Comparison of ENCODE assay signal across 8 cellular contexts in genomic region chr3:48661501-48662139, GRCh38. TPM values are rescaled to one million over a fixed set of nuclear protein-coding genes. Genes with fewer than 3 reads are reported as not detected.
DNase-seq lines count a peak whose midpoint lies in the region; ATAC-seq and TF ChIP-seq lines count a peak whose summit lies in the region.

No MANE protein-coding gene starts in this region.

- CTCF ChIA-PET in AG04450 (lab: Charles Lee) = interaction anchor here (1.3 to 3.6 kb wide), 3 partner anchors 22 to 78 kb away, joined by 5 to 13 read pairs (median 10); partner anchors contain the start of gene SLC26A6

- POLR2A ChIA-PET in AG04450 (lab: Yijun Ruan, JAX) = interaction anchor here (0.6 to 2.4 kb wide), 4 partner anchors 26 to 63 kb away, joined by 3 to 12 read pairs (median 3); partner anchors contain the start of gene SLC26A6

- TF ChIP-seq CTCF in AG04450 (IDR thresholded peaks at IDR 0.05; ENCODE audit: low read depth, low read length) = no peak
- TF ChIP-seq CTCF in lung (IDR thresholded peaks at IDR 0.05; ENCODE audit: control extremely low read depth, extremely low read depth) = no peak

- no peak for ATAC-seq in lung (ENCODE audit: insufficient read depth, low FRiP score)

- H3K4me3 ChIP-seq in AG04450 (ENCODE audit: low read depth, low read length) (peak overlapping the region; percentile 61), HUES64 (ENCODE audit: low read length) (peak overlapping the region; percentile 79), ectodermal cell (ENCODE audit: insufficient read depth, low read depth, low read length) (peak overlapping the region; percentile 74), lung (no peak overlapping the region)

- H3K9me3 ChIP-seq in AG04450 (ENCODE audit: control insufficient read depth, insufficient read depth, low read length) (peaks cover 18% of the 10 kb centered on the region; the same call in 1 of the 2 replicates), HUES64 (ENCODE audit: insufficient read depth, low read depth, low read length) (no peaks in the 10 kb centered on the region), ectodermal cell (ENCODE audit: control insufficient read depth, low read length) (no peaks in the 10 kb centered on the region), lung (ENCODE audit: control insufficient read depth in 2 of 2, insufficient read depth in 1 of 2, low read length in 1 of 2) (peaks cover 0 to 4% of the 10 kb centered on the region in 2 donors)

- DNase-seq in AG04450 (ENCODE audit: low read depth, low spot score) (no peak), lung (ENCODE audit: low spot score) (peak; percentile 62), NCI-H1105 (lab: John Stamatoyannopoulos, UW) (no peak), RKO (ENCODE audit: low spot score) (no peak)
- peak; percentile 75 to 77 for DNase-seq in activated CD4-positive, alpha-beta T cell treated with anti-CD3 and anti-CD28 coated beads, Interleukin-2, amount 50 U/mL, for 48 hours
- peak; percentile 57 for DNase-seq in stimulated activated CD8-positive, alpha-beta memory T cell treated with anti-CD3 and anti-CD28 coated beads, Interleukin-15, amount 100 ng/mL, for 1 hour (ENCODE audit: low read depth)

- peaks cover 11% of the 10 kb centered on the region for H3K27me3 ChIP-seq in AG04450 (ENCODE audit: control insufficient read depth, insufficient read depth, low read length)
- no peaks in the 10 kb centered on the region for H3K27me3 ChIP-seq in HUES64 (ENCODE audit: insufficient read depth, low read length)
- no peaks in the 10 kb centered on the region for H3K27me3 ChIP-seq in ectodermal cell (ENCODE audit: control insufficient read depth, insufficient read depth, low read length, poor library complexity, severe bottlenecking)
- H3K27me3 ChIP-seq in lung (ENCODE audit: control insufficient read depth, insufficient read depth) = no peaks in the 10 kb centered on the region

- no peak overlapping the region for H3K9ac ChIP-seq in HUES64 (ENCODE audit: low read depth, low read length)

- 5% methylated on average over 66 of the region's 66 CpGs for WGBS in HUES64
- WGBS in ectodermal cell, 2 experiments = 9 to 10% methylated on average over 66 of the region's 66 CpGs
- 2 to 3% methylated on average over 63 to 66 of the region's 66 CpGs for WGBS in lung, 2 donors

- no peak overlapping the region for H3K27ac ChIP-seq in AG04450 (ENCODE audit: low read depth, low read length)
- H3K27ac ChIP-seq in HUES64 (ENCODE audit: low read depth, low read length) = no peak overlapping the region
- H3K27ac ChIP-seq in ectodermal cell (ENCODE audit: insufficient read depth, low read depth, low read length, poor library complexity, severe bottlenecking) = no peak overlapping the region
- H3K27ac ChIP-seq in lung (ENCODE audit: low read depth in 1 of 2, low read length in 1 of 2) = no peak overlapping the region

- H3K36me3 ChIP-seq in HUES64 (ENCODE audit: insufficient read depth, low read length) (peaks cover 36% of the 10 kb centered on the region), ectodermal cell (ENCODE audit: control insufficient read depth, insufficient read depth, low read length) (peaks cover 14% of the 10 kb centered on the region), lung (ENCODE audit: control insufficient read depth in 2 of 2, insufficient read depth in 2 of 2, low read length in 2 of 2) (no peaks in the 10 kb centered on the region)

- H3K4me1 ChIP-seq in HUES64 (ENCODE audit: insufficient read depth, low read length) = peaks cover 4% of the 10 kb centered on the region; the same call in 1 of the 2 replicates
- peaks cover 9% of the 10 kb centered on the region for H3K4me1 ChIP-seq in ectodermal cell (ENCODE audit: control insufficient read depth, insufficient read depth, low read length)
- peaks cover 0 to 30% of the 10 kb centered on the region in 2 donors for H3K4me1 ChIP-seq in lung (ENCODE audit: control insufficient read depth in 2 of 2, insufficient read depth in 2 of 2, low read length in 2 of 2)

RNA-seq across cellular contexts. Expression of gene CELSR3, which starts 1.1 kb away (rescaled TPM):
- polyA plus RNA-seq in AG04450 (2011; rRNA removed) = 0.55 and 0.73 TPM in 2 replicates
- 1.8 and 2.3 TPM in 2 replicates for polyA minus RNA-seq in AG04450 (2011; rRNA and poly(A)+ RNA removed)
- 10.1 TPM for polyA plus RNA-seq in HUES64 (2013, experiment 1 of 2)
- polyA plus RNA-seq in HUES64 (2013, experiment 2 of 2) = 12.7 TPM
- 26.0 TPM for polyA plus RNA-seq in ectodermal cell (2013, experiment 1 of 4)
- polyA plus RNA-seq in ectodermal cell (2013, experiment 2 of 4) = 29.7 TPM
- 18.8 TPM for polyA plus RNA-seq in ectodermal cell (2013, experiment 3 of 4)
- polyA plus RNA-seq in ectodermal cell (2013, experiment 4 of 4) = 24.8 TPM
- total RNA-seq in lung = 1 to 10 TPM; 1.7 to 2.0 TPM
- 1 to 10 TPM in 1 of 2 donors, under 1 TPM in 1; 0.71 to 1.2 TPM for polyA plus RNA-seq in lung

RNA-seq across cellular contexts. Expression of gene NCKIPSD, which starts 24.1 kb away (rescaled TPM):
- polyA plus RNA-seq in AG04450 (2011; rRNA removed) (25.4 and 36.3 TPM in 2 replicates), lung (10 to 100 TPM in 1 of 2 donors, 1 to 10 TPM in 1; 9.0 to 13.0 TPM)
- 41.5 and 70.4 TPM in 2 replicates for polyA minus RNA-seq in AG04450 (2011; rRNA and poly(A)+ RNA removed)
- polyA plus RNA-seq in HUES64 (2013, experiment 1 of 2) = 26.5 TPM
- polyA plus RNA-seq in HUES64 (2013, experiment 2 of 2) = 25.8 TPM
- 39.5 TPM for polyA plus RNA-seq in ectodermal cell (2013, experiment 1 of 4)
- 37.0 TPM for polyA plus RNA-seq in ectodermal cell (2013, experiment 2 of 4)
- 38.5 TPM for polyA plus RNA-seq in ectodermal cell (2013, experiment 3 of 4)
- 36.1 TPM for polyA plus RNA-seq in ectodermal cell (2013, experiment 4 of 4)
- total RNA-seq in lung = 10 to 100 TPM; 10.2 to 22.0 TPM

RNA-seq across cellular contexts. Expression of gene SLC26A6, which starts 26.4 kb away (rescaled TPM):
- polyA plus RNA-seq in AG04450 (2011; rRNA removed) (22.2 and 23.1 TPM in 2 replicates), lung (10 to 100 TPM; 16.3 to 22.9 TPM)
- polyA minus RNA-seq in AG04450 (2011; rRNA and poly(A)+ RNA removed) = 34.3 and 43.5 TPM in 2 replicates
- polyA plus RNA-seq in HUES64 (2013, experiment 1 of 2) = 42.0 TPM
- 40.4 TPM for polyA plus RNA-seq in HUES64 (2013, experiment 2 of 2)
- polyA plus RNA-seq in ectodermal cell (2013, experiment 1 of 4) = 53.9 TPM
- polyA plus RNA-seq in ectodermal cell (2013, experiment 2 of 4) = 53.0 TPM
- polyA plus RNA-seq in ectodermal cell (2013, experiment 3 of 4) = 44.9 TPM
- polyA plus RNA-seq in ectodermal cell (2013, experiment 4 of 4) = 51.1 TPM
- 10 to 100 TPM; 14.6 to 24.5 TPM for total RNA-seq in lung

RNA-seq across cellular contexts. Expression of gene TMEM89, which starts 40.1 kb away (rescaled TPM):
- not detected in 2 replicates for polyA plus RNA-seq in AG04450 (2011; rRNA removed)
- polyA minus RNA-seq in AG04450 (2011; rRNA and poly(A)+ RNA removed) = not detected in 2 replicates
- polyA plus RNA-seq in HUES64 (2013, experiment 1 of 2) = not detected
- not detected for polyA plus RNA-seq in HUES64 (2013, experiment 2 of 2)
- not detected for polyA plus RNA-seq in ectodermal cell (2013, experiment 1 of 4)
- not detected for polyA plus RNA-seq in ectodermal cell (2013, experiment 2 of 4)
- polyA plus RNA-seq in ectodermal cell (2013, experiment 3 of 4) = not detected
- polyA plus RNA-seq in ectodermal cell (2013, experiment 4 of 4) = 0.41 TPM
- not detected for total RNA-seq in lung
- polyA plus RNA-seq in lung = under 1 TPM in 1 of 2 donors, not detected in 1; 0.22 TPM

RNA-seq across cellular contexts. Expression of gene UQCRC1, which starts 52.2 kb away (rescaled TPM):
- polyA plus RNA-seq in AG04450 (2011; rRNA removed) = 379 and 468 TPM in 2 replicates
- polyA minus RNA-seq in AG04450 (2011; rRNA and poly(A)+ RNA removed) = 611 and 892 TPM in 2 replicates
- polyA plus RNA-seq in HUES64 (2013, experiment 1 of 2) = 272 TPM
- polyA plus RNA-seq in HUES64 (2013, experiment 2 of 2) = 246 TPM
- polyA plus RNA-seq in ectodermal cell (2013, experiment 1 of 4) = 226 TPM
- polyA plus RNA-seq in ectodermal cell (2013, experiment 2 of 4) = 246 TPM
- 229 TPM for polyA plus RNA-seq in ectodermal cell (2013, experiment 3 of 4)
- 233 TPM for polyA plus RNA-seq in ectodermal cell (2013, experiment 4 of 4)
- 100 to 1,000 TPM in 1 of 2 donors, 10 to 100 TPM in 1; 98.5 to 188 TPM for total RNA-seq in lung
- 100 to 1,000 TPM; 164 to 225 TPM for polyA plus RNA-seq in lung

Comparison
In these comparisons a context has a peak if more than half of its experiments do, and no peak if none do; other contexts are left out.
1. DNase-seq: peak in activated CD4-positive, alpha-beta T cell treated with anti-CD3 and anti-CD28 coated beads, Interleukin-2, amount 50 U/mL, for 48 hours (2 of 2), lung (single experiment) and stimulated activated CD8-positive, alpha-beta memory T cell treated with anti-CD3 and anti-CD28 coated beads, Interleukin-15, amount 100 ng/mL, for 1 hour (single experiment); none in AG04450 (single experiment), NCI-H1105 (single experiment) and RKO (single experiment).